23 cellular contexts compared by ENCODE assay signal in the genomic region with DNA sequence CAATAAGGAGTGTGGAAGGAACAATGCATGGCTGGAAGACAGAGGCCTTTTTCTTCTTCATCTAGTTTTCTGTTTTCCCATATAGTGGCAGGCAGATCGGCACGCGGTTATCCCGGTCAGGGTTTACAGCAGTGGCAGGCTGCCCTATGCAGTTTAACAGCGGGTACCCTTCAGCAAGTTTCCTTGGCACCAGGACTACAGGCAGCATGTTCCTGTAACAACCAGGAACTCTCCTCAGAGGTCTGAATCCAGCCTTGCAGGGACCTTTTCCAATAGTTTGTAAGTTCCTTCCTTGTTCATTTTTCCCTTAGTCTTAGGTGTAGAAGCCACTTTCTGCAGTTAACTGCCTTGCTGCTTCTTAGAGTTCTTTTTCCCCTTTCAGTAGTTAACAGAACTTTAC. TPM values are rescaled to one million over a fixed set of nuclear protein-coding genes. Genes with fewer than 3 reads are reported as not detected.
DNase-seq lines count a peak whose midpoint lies in the region; ATAC-seq, FAIRE-seq and TF ChIP-seq lines count a peak whose summit lies in the region.
"Had no signal": no experiment of that assay in that cellular context is flagged by ENCODE, and none has a peak within 500 bp of the region (broad histone marks: within the 10 kb centered on the region; RNA-seq: fewer than 3 reads in every experiment).

No MANE protein-coding gene starts in this region.

- H4K5ac ChIP-seq in H9 (ENCODE audit: insufficient read length, low read depth, low read length) (no peak overlapping the region), H1 (ENCODE audit: insufficient read length, low read depth, low read length) (no peak overlapping the region)

- POLR2A ChIA-PET in H1 (lab: Charles Lee; ENCODE audit: partially characterized antibody): interaction anchor here (0.8 kb wide), 1 partner anchor 39 kb away, joined by 3 read pairs; the partner anchor contains the start of gene CRACR2A
- POLR2A ChIA-PET in activated CD8-positive, alpha-beta T cell treated with anti-CD3 and anti-CD28 coated beads for 36 hours (lab: Charles Lee): no interaction called here

- TF ChIP-seq RAD21 in H1 (IDR thresholded peaks at IDR 0.05 in 1 of 2, conservative IDR thresholded peaks at IDR 0.05 in 1 of 2; ENCODE audit: low read depth in 2 of 2, low read length in 2 of 2): no peak

- peaks cover 21 to 32% of the 10 kb centered on the region in 2 experiments for H3K4me1 Mint-ChIP-seq in H9
- H3K4me1 Mint-ChIP-seq in activated CD8-positive, alpha-beta T cell treated with anti-CD3 and anti-CD28 coated beads for 36 hours (ENCODE audit: low read depth): peaks cover 4% of the 10 kb centered on the region
- H3K4me1 Mint-ChIP-seq: CD4-positive, CD25-positive, alpha-beta regulatory T cell had no signal

- H3K9me3 Mint-ChIP-seq in H9: peaks cover 7 to 11% of the 10 kb centered on the region in 2 experiments; a peak in 4 of 5 replicates
- H3K9me3 Mint-ChIP-seq in activated CD8-positive, alpha-beta T cell treated with anti-CD3 and anti-CD28 coated beads for 36 hours: peaks cover 3% of the 10 kb centered on the region

- H4K91ac ChIP-seq in H9 (ENCODE audit: insufficient read length, low read depth, low read length) (no peak overlapping the region), H1 (replicated peaks; ENCODE audit: insufficient read length, low read length) (no peak overlapping the region)

- H3K9me3 ChIP-seq in breast epithelium (no peaks in the 10 kb centered on the region), mammary epithelial cell (replicated peaks; ENCODE audit: insufficient read depth, low read length) (no peaks in the 10 kb centered on the region), H9 (ENCODE audit: control insufficient read depth, low read depth, low read length) (no peaks in the 10 kb centered on the region), H1 (ENCODE audit: insufficient read depth in 2 of 2, low read depth in 1 of 2, low read length in 1 of 2) (0 out of 4 replicates have a peak, but pooled peaks cover 0 to 3% of the 10 kb centered on the region in 2 experiments), prostate gland (no peaks in the 10 kb centered on the region)
- H3K9me3 ChIP-seq: SJCRH30 had no signal

- no peaks in the 10 kb centered on the region for H3K23me2 ChIP-seq in H9 (ENCODE audit: insufficient read length, low read depth, low read length, poor library complexity, severe bottlenecking)
- H3K23me2 ChIP-seq in H1 (ENCODE audit: low read depth, low read length): no peaks in the 10 kb centered on the region

- no peak overlapping the region for H3K56ac ChIP-seq in H9 (ENCODE audit: insufficient read length, low read depth, low read length)
- H3K56ac ChIP-seq in H1 (replicated peaks; ENCODE audit: insufficient read length, low read depth, low read length): no peak overlapping the region

- H2BK12ac ChIP-seq in H9 (ENCODE audit: insufficient read length, low read depth, low read length) (no peak overlapping the region), H1 (ENCODE audit: low read depth, low read length) (no peak overlapping the region)

- H3K4ac ChIP-seq in H9 (ENCODE audit: low read depth, low read length): no peak overlapping the region
- H3K4ac ChIP-seq in H1 (replicated peaks; ENCODE audit: insufficient read length, low read depth, low read length): no peak overlapping the region

- in situ Hi-C loops in mammary epithelial cell (cut with MboI; ENCODE audit: low sequenced_read_pairs in 2 of 2): loop anchor here in 1 of 2 donors (25.0 kb wide), 1 partner anchor 254 kb away; no protein-coding TSS in a partner anchor

- no peak overlapping the region for H3K23ac ChIP-seq in H9 (ENCODE audit: insufficient read length, low read depth, low read length)
- no peak overlapping the region for H3K23ac ChIP-seq in H1 (ENCODE audit: insufficient read length)

- TF ChIP-seq CTCF in breast epithelium (IDR thresholded peaks at IDR 0.05): no peak
- TF ChIP-seq CTCF in mammary epithelial cell (conservative IDR thresholded peaks at IDR 0.05 in 1 of 2, IDR thresholded peaks at IDR 0.05 in 1 of 2; ENCODE audit: extremely low read depth in 1 of 2, insufficient read depth in 1 of 2, low read depth in 1 of 2, low read length in 2 of 2): no peak
- no peak for TF ChIP-seq CTCF in H9 (conservative IDR thresholded peaks at IDR 0.05)
- no peak for TF ChIP-seq CTCF in H1 (IDR thresholded peaks at IDR 0.05; ENCODE audit: control extremely low read depth in 1 of 3, insufficient read depth in 1 of 3, low read depth in 1 of 3, low read length in 3 of 3)
- TF ChIP-seq CTCF in prostate gland (IDR thresholded peaks at IDR 0.05): no peak
- no peak for TF ChIP-seq CTCF in activated CD8-positive, alpha-beta T cell treated with anti-CD3 and anti-CD28 coated beads for 36 hours (IDR thresholded peaks at IDR 0.05)

- H3K9ac ChIP-seq in mammary epithelial cell (ENCODE audit: insufficient read depth, low read length) (no peak overlapping the region), H9 (ENCODE audit: extremely low read depth, insufficient read length, low read length) (no peak overlapping the region), H1 (replicated peaks in 1 of 4; ENCODE audit: extremely low read depth in 1 of 4, low read depth in 3 of 4, low read length in 3 of 4) (no peak overlapping the region)

- no peaks in the 10 kb centered on the region for H3K27me3 ChIP-seq in breast epithelium
- peaks cover 2% of the 10 kb centered on the region for H3K27me3 ChIP-seq in mammary epithelial cell (ENCODE audit: insufficient read depth, low read length)
- no peaks in the 10 kb centered on the region for H3K27me3 ChIP-seq in H9 (ENCODE audit: insufficient read depth, low read length)
- no peaks in the 10 kb centered on the region for H3K27me3 ChIP-seq in H1 (replicated peaks in 1 of 4; ENCODE audit: control insufficient read depth in 3 of 4, extremely low read depth in 1 of 4, insufficient read depth in 3 of 4, low read length in 3 of 4)
- H3K27me3 ChIP-seq in prostate gland (replicated peaks; ENCODE audit: insufficient read depth): no peaks in the 10 kb centered on the region
- H3K27me3 ChIP-seq: SJCRH30 had no signal

- H3T11ph ChIP-seq in H9 (ENCODE audit: low read length): no peak overlapping the region

- no peak overlapping the region for H3K18ac ChIP-seq in H9 (ENCODE audit: insufficient read length, low read depth, low read length)
- H3K18ac ChIP-seq in H1 (ENCODE audit: extremely low read depth, low read length): no peak overlapping the region

- no peaks in the 10 kb centered on the region for H3K4me1 ChIP-seq in breast epithelium
- H3K4me1 ChIP-seq in mammary epithelial cell (ENCODE audit: insufficient read depth, low read length): no peaks in the 10 kb centered on the region
- H3K4me1 ChIP-seq in H9 (ENCODE audit: insufficient read depth, low read length): peaks cover 8% of the 10 kb centered on the region; the same call in 1 of the 2 replicates
- H3K4me1 ChIP-seq in H1 (replicated peaks in 1 of 4; ENCODE audit: control insufficient read depth in 3 of 4, insufficient read depth in 4 of 4, low read length in 3 of 4): peaks cover 0 to 11% (median 4%) of the 10 kb centered on the region in 4 experiments; a peak in 3 of 7 replicates
- peaks cover 9% of the 10 kb centered on the region for H3K4me1 ChIP-seq in prostate gland (replicated peaks)
- H3K4me1 ChIP-seq: SJCRH30 had no signal

- H3K36me3 ChIP-seq in breast epithelium: no peaks in the 10 kb centered on the region
- H3K36me3 ChIP-seq in mammary epithelial cell (ENCODE audit: insufficient read depth, low read length): no peaks in the 10 kb centered on the region
- H3K36me3 ChIP-seq in H1 (ENCODE audit: control insufficient read depth in 2 of 4, insufficient read depth in 4 of 4, low read length in 3 of 4): no peaks in the 10 kb centered on the region
- H3K36me3 ChIP-seq in prostate gland: no peaks in the 10 kb centered on the region
- H3K36me3 ChIP-seq: SJCRH30 had no signal

- no peaks in the 10 kb centered on the region for H3K79me1 ChIP-seq in H9 (ENCODE audit: insufficient read depth, low read depth, low read length, poor library complexity, severe bottlenecking)
- H3K79me1 ChIP-seq in H1 (ENCODE audit: low read depth, low read length): no peaks in the 10 kb centered on the region

- no peak for TF ChIP-seq POLR2A in breast epithelium (IDR thresholded peaks at IDR 0.05)
- no peak for TF ChIP-seq POLR2A in H1 (IDR thresholded peaks at IDR 0.05; ENCODE audit: control extremely low read depth in 1 of 2, low read depth in 2 of 2, low read length in 2 of 2)
- no peak for TF ChIP-seq POLR2A in prostate gland (IDR thresholded peaks at IDR 0.05)

- DNase-seq in breast epithelium (ENCODE audit: low spot score in 2 of 2) (peak; percentile 35 to 52), mammary epithelial cell (no peak), H9 (no peak), H1 (ENCODE audit: low read depth in 1 of 2, low spot score in 2 of 2) (no peak), prostate gland (ENCODE audit: low spot score) (peak; percentile 74), globus pallidus (ENCODE audit: low spot score) (no peak)
- DNase-seq in activated CD8-positive, alpha-beta T cell treated with anti-CD3 and anti-CD28 coated beads for 36 hours: no peak
- DNase-seq: CD4-positive, CD25-positive, alpha-beta regulatory T cell; DMS153; DND-41; HCEC 1CT; IMR-90; KG1; MM.1S; NCI-H2029; NCI-H446; NCI-H524 treated with DMSO at 0.1 percent for 48 hours; NCI-H774; NK-92 treated with Interleukin-12 subunit alpha and Interleukin-12 subunit beta, amount 100 ng/mL, for 24 hours; PC-3; SJCRH30 had no signal

- H3K27ac Mint-ChIP-seq in H9: peak overlapping the region in 2 of 3 experiments; percentile 56 to 67; a peak in 3 of 7 replicates
- H3K27ac Mint-ChIP-seq in activated CD8-positive, alpha-beta T cell treated with anti-CD3 and anti-CD28 coated beads for 36 hours: no peak overlapping the region
- H3K27ac Mint-ChIP-seq: CD4-positive, CD25-positive, alpha-beta regulatory T cell had no signal

- no peak overlapping the region for H3K4me3 Mint-ChIP-seq in H9
- H3K4me3 Mint-ChIP-seq in activated CD8-positive, alpha-beta T cell treated with anti-CD3 and anti-CD28 coated beads for 36 hours: no peak overlapping the region
- H3K4me3 Mint-ChIP-seq: CD4-positive, CD25-positive, alpha-beta regulatory T cell had no signal

- CTCF ChIA-PET in mammary epithelial cell (lab: Charles Lee; ENCODE audit: low non-redundant PET) (no interaction called here), H1 (lab: Charles Lee; ENCODE audit: partially characterized antibody) (interaction anchor here (3.3 kb wide), 1 partner anchor 13 kb away, joined by 16 read pairs; no protein-coding TSS in a partner anchor)
- CTCF ChIA-PET in activated CD8-positive, alpha-beta T cell treated with anti-CD3 and anti-CD28 coated beads for 36 hours (lab: Charles Lee): interaction anchor here (3.4 kb wide), 1 partner anchor 13 kb away, joined by 14 read pairs; no protein-coding TSS in a partner anchor

- no peak overlapping the region for H2BK120ac ChIP-seq in H9 (ENCODE audit: low read depth, low read length, poor library complexity, severe bottlenecking)
- H2BK120ac ChIP-seq in H1 (replicated peaks; ENCODE audit: low read depth, low read length): no peak overlapping the region

- no peak overlapping the region for H2AK5ac ChIP-seq in H9 (ENCODE audit: insufficient read length, low read length)
- H2AK5ac ChIP-seq in H1 (ENCODE audit: low read depth, low read length): no peak overlapping the region

- no peaks in the 10 kb centered on the region; the same call in 1 of the 2 replicates for H3K27me3 Mint-ChIP-seq in H9 (ENCODE audit: low read depth)
- no peaks in the 10 kb centered on the region for H3K27me3 Mint-ChIP-seq in activated CD8-positive, alpha-beta T cell treated with anti-CD3 and anti-CD28 coated beads for 36 hours

- H3K36me3 Mint-ChIP-seq in H9 (ENCODE audit: insufficient read depth in 1 of 3, low read depth in 3 of 3): peaks cover 4 to 10% (median 5%) of the 10 kb centered on the region in 3 experiments; a peak in 4 of 7 replicates
- peaks cover 16% of the 10 kb centered on the region for H3K36me3 Mint-ChIP-seq in activated CD8-positive, alpha-beta T cell treated with anti-CD3 and anti-CD28 coated beads for 36 hours (ENCODE audit: low read depth)

- intact Hi-C loops in breast epithelium (cut with DNase I; ENCODE audit: low total_unique reads) (no loop called here), mammary epithelial cell (cut with micrococcal nuclease) (no loop called here), prostate gland (cut with DNase I) (no loop called here)
- intact Hi-C loops in activated CD8-positive, alpha-beta T cell treated with anti-CD3 and anti-CD28 coated beads for 36 hours (cut with micrococcal nuclease): no loop called here

- H3K4me3 ChIP-seq in breast epithelium (no peak overlapping the region), mammary epithelial cell (replicated peaks in 1 of 3; ENCODE audit: insufficient read depth in 1 of 3, low read depth in 2 of 3, low read length in 3 of 3) (no peak overlapping the region), H1 (ENCODE audit: extremely low read depth in 1 of 4, insufficient read depth in 2 of 4, low read depth in 3 of 4, low read length in 4 of 4) (no peak overlapping the region), prostate gland (no peak overlapping the region)
- H3K4me3 ChIP-seq: SJCRH30 had no signal

- FAIRE-seq in H1 (lab: Jason Lieb, UNC): no peak
- FAIRE-seq: GM12892 had no signal

- no peak for ATAC-seq in activated CD8-positive, alpha-beta T cell treated with anti-CD3 and anti-CD28 coated beads for 36 hours
- ATAC-seq: PC-3 had no signal

- no peak for TF ChIP-seq EP300 in H1 (IDR thresholded peaks at IDR 0.05; ENCODE audit: borderline replicate concordance in 1 of 2, low read depth in 2 of 2, low read length in 2 of 2)

- H3K14ac ChIP-seq in H9 (ENCODE audit: insufficient read depth, low read length) (no peak overlapping the region), H1 (ENCODE audit: insufficient read length) (no peak overlapping the region)

- 12% methylated on average over 5 of the region's 5 CpGs for WGBS in mammary epithelial cell (ENCODE audit: low coverage, missing lambda C conversion rate)
- WGBS in H9 (ENCODE audit: extremely low coverage, insufficient read length, low lambda C conversion rate): no CpG with 5 or more reads among the region's 5 CpGs
- 94% methylated on average over 5 of the region's 5 CpGs; no CpG with 5 or more reads in 1 of the 2 experiments for WGBS in H1 (ENCODE audit: extremely low coverage in 1 of 2, insufficient coverage in 1 of 2, insufficient read length in 1 of 2, insufficient replicate concordance in 2 of 2, low coverage in 1 of 2, low lambda C conversion rate in 2 of 2, missing lambda C conversion rate in 1 of 2), 2 experiments
- WGBS in prostate gland: 31% methylated on average over 5 of the region's 5 CpGs

- H3K27ac ChIP-seq in breast epithelium: peak overlapping the region in 1 of 2 donors; percentile 61
- H3K27ac ChIP-seq in mammary epithelial cell (ENCODE audit: insufficient read depth, low read depth, low read length): no peak overlapping the region
- H3K27ac ChIP-seq in H9 (ENCODE audit: insufficient read length, low read depth, low read length): no peak overlapping the region
- no peak overlapping the region for H3K27ac ChIP-seq in H1 (ENCODE audit: low read depth, low read length)
- peak overlapping the region; percentile 16 to 60 for H3K27ac ChIP-seq in prostate gland
- H3K27ac ChIP-seq: SJCRH30 had no signal

- dilution Hi-C loops in mammary epithelial cell (cut with HindIII; ENCODE audit: low sequenced_read_pairs): no loop called here

- H2BK15ac ChIP-seq in H9 (ENCODE audit: low read depth, low read length): no peak overlapping the region
- no peak overlapping the region for H2BK15ac ChIP-seq in H1 (ENCODE audit: low read length)

- H4K8ac ChIP-seq in H9 (replicated peaks; ENCODE audit: insufficient read length, low read depth, low read length) (no peak overlapping the region), H1 (ENCODE audit: extremely low read depth, insufficient read depth, low read length) (no peak overlapping the region)

- H3K79me2 ChIP-seq in mammary epithelial cell (ENCODE audit: insufficient read depth, low read length): no peaks in the 10 kb centered on the region
- H3K79me2 ChIP-seq in H9 (ENCODE audit: insufficient read depth, low read length): no peaks in the 10 kb centered on the region
- no peaks in the 10 kb centered on the region for H3K79me2 ChIP-seq in H1 (ENCODE audit: control insufficient read depth in 1 of 2, insufficient read depth in 2 of 2, low read length in 2 of 2)

- H2BK20ac ChIP-seq in H9 (ENCODE audit: low read depth, low read length, poor library complexity, severe bottlenecking): no peak overlapping the region
- peak overlapping the region; percentile 66; the same call in 1 of the 2 replicates for H2BK20ac ChIP-seq in H1 (ENCODE audit: low read length)

- H4K20me1 ChIP-seq in mammary epithelial cell (ENCODE audit: insufficient read depth, low read length) (no peaks in the 10 kb centered on the region), H9 (ENCODE audit: control insufficient read depth, insufficient read depth, insufficient read length) (no peaks in the 10 kb centered on the region), H1 (replicated peaks in 1 of 2; ENCODE audit: control insufficient read depth in 1 of 2, insufficient read depth in 2 of 2, low read length in 2 of 2) (no peaks in the 10 kb centered on the region)

- no peak overlapping the region for H2BK5ac ChIP-seq in H9 (ENCODE audit: insufficient read length, low read length)
- H2BK5ac ChIP-seq in H1 (ENCODE audit: low read depth, low read length): no peak overlapping the region; the same call in 1 of the 2 replicates

- H2AFZ ChIP-seq in mammary epithelial cell (ENCODE audit: low read depth, low read length) (no peak overlapping the region), H9 (ENCODE audit: low read length) (no peak overlapping the region), H1 (ENCODE audit: low read length) (no peak overlapping the region)

- BruUV-seq in mammary epithelial cell (replicated peaks; lab: Mats Ljungman, UMichigan): no TSS peak

- H3K4me2 ChIP-seq in mammary epithelial cell (ENCODE audit: insufficient read depth, low read depth, low read length) (no peak overlapping the region), H9 (ENCODE audit: insufficient read depth, insufficient read length, low read length) (no peak overlapping the region), H1 (ENCODE audit: insufficient read depth in 1 of 2, low read depth in 2 of 2, low read length in 2 of 2) (no peak overlapping the region)

RNA-seq across cellular contexts. Expression of gene CRACR2A, which starts 38.6 kb away (rescaled TPM):
- total RNA-seq in breast epithelium: 10 to 100 TPM in 2 of 3 donors, 1 to 10 TPM in 1; 5.3 to 17.3 (median 15.1) TPM
- under 1 TPM in 1 of 2 donors, not detected in 1; 0.17 TPM for total RNA-seq in mammary epithelial cell
- 0.10 TPM for polyA plus RNA-seq in mammary epithelial cell
- not detected for polyA minus RNA-seq in mammary epithelial cell
- 2.0 and 2.1 TPM in 2 replicates for total RNA-seq in H9 (2021)
- 3.0 and 3.2 TPM in 2 replicates for total RNA-seq in H1 (2021; fragmentation: NEBNext Ultra II Directional; extraction: Animal tissue kit (Norgen Biotek cat#: 25700))
- 0.75 and 0.85 TPM in 2 replicates for polyA plus RNA-seq in H1 (2011; rRNA removed)
- 1.1 TPM for polyA plus RNA-seq in H1 (2011; cell fraction: cytosol; rRNA removed)
- 1.9 TPM for polyA plus RNA-seq in H1 (2011; cell fraction: nucleus; rRNA removed)
- 1.1 to 1.8 TPM (median 1.5 TPM) in 4 replicates for polyA plus RNA-seq in H1 (2012, experiment 1 of 2)
- 0.20 TPM for polyA plus RNA-seq in H1 (2012, experiment 2 of 2)
- 0.89 TPM for polyA plus RNA-seq in H1 (2013, experiment 1 of 2)
- 1.0 TPM for polyA plus RNA-seq in H1 (2013, experiment 2 of 2)
- 1.5 and 2.6 TPM in 2 replicates for polyA minus RNA-seq in H1 (2011; rRNA and poly(A)+ RNA removed)
- 0.88 TPM for polyA minus RNA-seq in H1 (2011; cell fraction: cytosol; rRNA and poly(A)+ RNA removed)
- 3.8 TPM for polyA minus RNA-seq in H1 (2011; cell fraction: nucleus; rRNA and poly(A)+ RNA removed)
- 10 to 100 TPM; 21.6 to 39.1 TPM for total RNA-seq in prostate gland
- total RNA-seq in activated CD8-positive, alpha-beta T cell treated with anti-CD3 and anti-CD28 coated beads for 36 hours: 10 to 100 TPM; 21.2 to 24.7 TPM
- total RNA-seq: A172, PC-3 had no signal

Comparison
In these comparisons a context has a peak if more than half of its experiments do, and no peak if none do; other contexts are left out.
1. DNase-seq: peak in breast epithelium (2 of 2) and prostate gland (single experiment); none in mammary epithelial cell (single experiment), H9 (single experiment), H1 (0 of 2), globus pallidus (single experiment) and activated CD8-positive, alpha-beta T cell treated with anti-CD3 and anti-CD28 coated beads for 36 hours (single experiment).
2. H3K27ac ChIP-seq: peak in prostate gland (2 of 2); none in mammary epithelial cell (single experiment), H9 (single experiment) and H1 (single experiment).